Comparison of ENCODE assay signal across 7 cellular contexts in genomic region chr2:30511122-30512083, GRCh38.
A peak's percentile ranks its signal among the peaks of the same experiment; 100 is the strongest.
DNase-seq lines count a peak whose midpoint lies in the region; ATAC-seq and TF ChIP-seq lines count a peak whose summit lies in the region.

No MANE protein-coding gene starts in this region.

- H3K4ac ChIP-seq in neuronal stem cell (ENCODE audit: low read length) = no peak overlapping the region

- no peak overlapping the region for H2BK12ac ChIP-seq in neuronal stem cell (ENCODE audit: low read length)

- no peak overlapping the region for H2BK5ac ChIP-seq in neuronal stem cell (ENCODE audit: low read length)

- H3K4me3 ChIP-seq in HUES48 (ENCODE audit: low read depth, low read length) (no peak overlapping the region), fibroblast of villous mesenchyme (ENCODE audit: low read depth, low read length) (no peak overlapping the region), neuronal stem cell (ENCODE audit: low read length in 2 of 2) (no peak overlapping the region)

- H3K18ac ChIP-seq in neuronal stem cell (ENCODE audit: low read length) = no peak overlapping the region

- no peak overlapping the region for H3K4me2 ChIP-seq in neuronal stem cell (ENCODE audit: insufficient read depth, low read length, poor library complexity, severe bottlenecking)

- no peaks in the 10 kb centered on the region for H3K79me1 ChIP-seq in neuronal stem cell (ENCODE audit: low read depth, low read length)

- H3K23ac ChIP-seq in neuronal stem cell (ENCODE audit: low read depth, low read length, poor library complexity) = no peak overlapping the region

- H3K27ac ChIP-seq in HUES48 (ENCODE audit: low read depth, low read length) (peak overlapping the region; percentile 2), neuronal stem cell (replicated peaks; ENCODE audit: low read length) (no peak overlapping the region)

- no peak overlapping the region for H4K91ac ChIP-seq in neuronal stem cell (ENCODE audit: low read depth, low read length, poor library complexity)

- TF ChIP-seq CTCF in fibroblast of villous mesenchyme (IDR thresholded peaks at IDR 0.05; ENCODE audit: insufficient read depth, low read depth, low read length) = no peak
- TF ChIP-seq CTCF in GM13976 (IDR thresholded peaks at IDR 0.05; ENCODE audit: borderline replicate concordance, control extremely low read depth, extremely low read depth, insufficient read depth, missing control alignments) = no peak

- WGBS in neuronal stem cell (ENCODE audit: extremely low coverage in 2 of 2, insufficient read length in 2 of 2, insufficient replicate concordance in 1 of 2), 2 donors = no CpG with 5 or more reads among the region's 8 CpGs

- H3K14ac ChIP-seq in neuronal stem cell (ENCODE audit: low read length) = no peak overlapping the region

- no peak for ATAC-seq in HG03045 (IDR thresholded peaks at IDR 0.05; ENCODE audit: unreplicated experiment)

- H3K9me3 ChIP-seq in HUES48 (ENCODE audit: control insufficient read depth, insufficient read depth, low read length) = no peaks in the 10 kb centered on the region
- H3K9me3 ChIP-seq in neuronal stem cell (replicated peaks in 1 of 2; ENCODE audit: control insufficient read depth in 2 of 2, insufficient read depth in 1 of 2, low read depth in 1 of 2, low read length in 2 of 2) = peaks cover 0 to 8% of the 10 kb centered on the region in 2 donors

- H2AFZ ChIP-seq in neuronal stem cell (ENCODE audit: low read length) = no peak overlapping the region

- DNase-seq in NCI-H774 (lab: John Stamatoyannopoulos, UW) (peak; percentile 55), fibroblast of villous mesenchyme (ENCODE audit: low read depth) (peak; percentile 94), stromal cell of bone marrow (ENCODE audit: low read depth) (peak; percentile 57), GM13976 (ENCODE audit: low spot score) (no peak), neuronal stem cell (ENCODE audit: low spot score) (no peak)

- peaks cover 50% of the 10 kb centered on the region for H3K4me1 ChIP-seq in HUES48 (ENCODE audit: control insufficient read depth, insufficient read depth, low read length)
- H3K4me1 ChIP-seq in neuronal stem cell (ENCODE audit: control insufficient read depth in 2 of 2, insufficient read depth in 1 of 2, low read depth in 1 of 2, low read length in 2 of 2) = peaks cover 7 to 9% of the 10 kb centered on the region in 2 donors

- no peak overlapping the region for H2AK5ac ChIP-seq in neuronal stem cell (ENCODE audit: low read depth, low read length)

- no peak overlapping the region for H2BK15ac ChIP-seq in neuronal stem cell (ENCODE audit: low read length)

- H3K9ac ChIP-seq in HUES48 (ENCODE audit: low read depth, low read length) (no peak overlapping the region), neuronal stem cell (ENCODE audit: low read depth, low read length, poor library complexity) (no peak overlapping the region)

- H3K27me3 ChIP-seq in HUES48 (ENCODE audit: control insufficient read depth, insufficient read depth, low read length) (no peaks in the 10 kb centered on the region), neuronal stem cell (ENCODE audit: control insufficient read depth in 3 of 3, insufficient read depth in 3 of 3, low read depth in 1 of 3, low read length in 3 of 3) (no peaks in the 10 kb centered on the region)

- H2BK120ac ChIP-seq in neuronal stem cell (ENCODE audit: low read depth, low read length) = no peak overlapping the region

- in situ Hi-C loops in GM13976 (cut with MboI; ENCODE audit: low sequenced_read_pairs, unreplicated experiment) = no loop called here

- H3K36me3 ChIP-seq in HUES48 (ENCODE audit: control insufficient read depth, insufficient read depth, low read length) (no peaks in the 10 kb centered on the region), neuronal stem cell (replicated peaks in 1 of 2; ENCODE audit: control insufficient read depth in 2 of 2, insufficient read depth in 2 of 2, low read length in 2 of 2) (no peaks in the 10 kb centered on the region)

- H4K8ac ChIP-seq in neuronal stem cell (ENCODE audit: low read depth, low read length) = no peak overlapping the region

Comparison
In these comparisons a context has a peak if more than half of its experiments do, and no peak if none do; other contexts are left out.
1. DNase-seq: peak in NCI-H774 (single experiment), fibroblast of villous mesenchyme (single experiment) and stromal cell of bone marrow (single experiment); none in GM13976 (single experiment) and neuronal stem cell (single experiment).